ENCODE assay signal across 8 cellular contexts in genomic region chr1:156436319-156437043, GRCh38.
DNase-seq lines count a peak whose midpoint lies in the region; ATAC-seq and TF ChIP-seq lines count a peak whose summit lies in the region.

No MANE protein-coding gene starts in this region.

- peaks cover 76% of the 10 kb centered on the region for H3K27me3 ChIP-seq in BE2C
- H3K27me3 ChIP-seq in MG63, result peaks cover 97% of the 10 kb centered on the region

- ATAC-seq in effector memory CD8-positive, alpha-beta T cell (replicated peaks), result peak; percentile 49
- ATAC-seq in GM18909 (IDR thresholded peaks at IDR 0.05; ENCODE audit: poor library complexity, unreplicated experiment) (no peak), GM19395 (IDR thresholded peaks at IDR 0.05; ENCODE audit: unreplicated experiment) (no peak), HG03460 (IDR thresholded peaks at IDR 0.05; ENCODE audit: unreplicated experiment) (no peak)

- TF ChIP-seq CTCF in BE2C (IDR thresholded peaks at IDR 0.05; ENCODE audit: low read depth, low read length) (no peak), nephron (IDR thresholded peaks at IDR 0.05; ENCODE audit: unreplicated experiment in 3 of 3) (no peak)

- peak overlapping the region; percentile 56 to 90 for H3K4me3 Mint-ChIP-seq in effector memory CD8-positive, alpha-beta T cell
- H3K4me3 Mint-ChIP-seq in nephron, result peak overlapping the region in 2 of 3 experiments; percentile 48 to 56

- H3K27ac Mint-ChIP-seq in effector memory CD8-positive, alpha-beta T cell, result no peak overlapping the region
- no peak overlapping the region for H3K27ac Mint-ChIP-seq in nephron

- peaks cover 20 to 27% of the 10 kb centered on the region in 2 donors for H3K4me1 Mint-ChIP-seq in effector memory CD8-positive, alpha-beta T cell (ENCODE audit: low read depth in 2 of 2)
- H3K4me1 Mint-ChIP-seq in nephron, result peaks cover 5% of the 10 kb centered on the region

- no peaks in the 10 kb centered on the region for H3K9me3 Mint-ChIP-seq in effector memory CD8-positive, alpha-beta T cell
- H3K9me3 Mint-ChIP-seq in nephron, result peaks cover 2% of the 10 kb centered on the region

- peak; percentile 38 for DNase-seq in BE2C
- peak; percentile 15 for DNase-seq in MG63
- no peak for DNase-seq in effector memory CD8-positive, alpha-beta T cell
- DNase-seq in AML-193 (lab: John Stamatoyannopoulos, UW), result no peak

- no peaks in the 10 kb centered on the region for H3K4me1 ChIP-seq in BE2C

- H3K9me3 ChIP-seq in BE2C (no peaks in the 10 kb centered on the region), MG63 (no peaks in the 10 kb centered on the region)

- H3K4me3 ChIP-seq in BE2C (ENCODE audit: low read depth, low read length), result 0 out of 2 replicates have a peak overlapping the region, but pooled peaks have one; percentile 31
- H3K4me3 ChIP-seq in MG63, result 0 out of 2 replicates have a peak overlapping the region, but pooled peaks have one; percentile 13

- H3K36me3 ChIP-seq in BE2C (no peaks in the 10 kb centered on the region), MG63 (no peaks in the 10 kb centered on the region)

- H3K27me3 Mint-ChIP-seq in effector memory CD8-positive, alpha-beta T cell, result peaks cover 99 to 100% of the 10 kb centered on the region in 2 donors
- peaks cover 100% of the 10 kb centered on the region for H3K27me3 Mint-ChIP-seq in nephron (ENCODE audit: low read depth)

- H3K36me3 Mint-ChIP-seq in effector memory CD8-positive, alpha-beta T cell (ENCODE audit: insufficient read depth), result no peaks in the 10 kb centered on the region
- no peaks in the 10 kb centered on the region for H3K36me3 Mint-ChIP-seq in nephron (ENCODE audit: low read depth)

Comparison
In these comparisons a context has a peak if more than half of its experiments do, and no peak if none do; other contexts are left out.
1. DNase-seq: peak in BE2C (single experiment) and MG63 (single experiment); none in effector memory CD8-positive, alpha-beta T cell (0 of 3) and AML-193 (0 of 2).